Comparison of ENCODE assay signal across 11 cellular contexts in the genomic region with DNA sequence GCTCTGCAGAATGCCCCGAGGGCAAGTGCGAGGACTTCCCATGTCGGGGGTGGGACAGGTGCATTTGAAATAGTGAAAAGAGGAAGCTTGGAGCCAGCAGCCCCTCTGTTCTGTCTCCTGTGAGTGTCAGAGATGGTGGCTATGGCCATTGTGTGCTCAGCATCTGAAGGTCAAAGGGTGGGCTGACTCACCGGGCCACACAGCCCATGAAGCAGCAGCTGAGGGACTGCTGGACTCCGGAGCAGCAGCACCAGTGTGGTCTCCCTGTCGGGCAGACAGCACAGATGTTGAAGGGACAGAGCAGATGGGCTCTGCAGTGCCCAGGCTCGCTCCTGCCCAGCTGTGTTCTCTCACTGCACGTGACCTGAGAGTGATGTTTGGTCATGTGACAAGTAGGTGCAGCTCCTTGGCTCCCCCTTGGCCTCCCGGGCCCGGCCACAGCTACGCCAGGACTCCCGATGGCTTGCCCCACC. TPM values are rescaled to one million over a fixed set of nuclear protein-coding genes. Genes with fewer than 3 reads are reported as not detected.
DNase-seq lines count a peak whose midpoint lies in the region; ATAC-seq and TF ChIP-seq lines count a peak whose summit lies in the region.
"Had no signal": no experiment of that assay in that cellular context is flagged by ENCODE, and none has a peak within 500 bp of the region (broad histone marks: within the 10 kb centered on the region; RNA-seq: fewer than 3 reads in every experiment).

No MANE protein-coding gene starts in this region.

- DNase-seq in ELR (ENCODE audit: low read depth): peak; percentile 41
- DNase-seq in M059J (ENCODE audit: low read depth): peak; percentile 33
- peak; percentile 84 for DNase-seq in esophagus muscularis mucosa (ENCODE audit: extremely low spot score)
- no peak for DNase-seq in progenitor cell of endocrine pancreas (ENCODE audit: low spot score, unreplicated experiment)
- no peak for DNase-seq in upper lobe of left lung
- no peak for DNase-seq in SK-N-DZ (ENCODE audit: low spot score)
- DNase-seq: activated T-cell treated with anti-CD3 and anti-CD28 coated beads for 4 hours; NK-92 treated with Interleukin-12 subunit alpha and Interleukin-12 subunit beta, amount 100 ng/mL, for 24 hours; transverse colon had no signal

- H3K4me1 ChIP-seq in esophagus muscularis mucosa (peaks cover 0 to 26% (median 11%) of the 10 kb centered on the region in 4 donors), upper lobe of left lung (peaks cover 0 to 20% (median 11%) of the 10 kb centered on the region in 4 donors)
- H3K4me1 ChIP-seq: ascending aorta had no signal

- H3K27me3 ChIP-seq in esophagus muscularis mucosa (no peaks in the 10 kb centered on the region), upper lobe of left lung (no peaks in the 10 kb centered on the region)
- H3K27me3 ChIP-seq: ascending aorta, transverse colon had no signal

- H3K36me3 Mint-ChIP-seq in progenitor cell of endocrine pancreas (ENCODE audit: insufficient read depth): peaks cover 2% of the 10 kb centered on the region

- intact Hi-C loops in esophagus muscularis mucosa (cut with DNase I): no loop called here

- H3K27me3 Mint-ChIP-seq in progenitor cell of endocrine pancreas: no peaks in the 10 kb centered on the region

- ATAC-seq in upper lobe of left lung (ENCODE audit: low FRiP score in 2 of 2): no peak
- no peak for ATAC-seq in HG02884 (IDR thresholded peaks at IDR 0.05; ENCODE audit: unreplicated experiment)

- TF ChIP-seq CTCF in esophagus muscularis mucosa (IDR thresholded peaks at IDR 0.05): no peak
- TF ChIP-seq CTCF in progenitor cell of endocrine pancreas (IDR thresholded peaks at IDR 0.05; ENCODE audit: unreplicated experiment): no peak
- TF ChIP-seq CTCF in upper lobe of left lung (IDR thresholded peaks at IDR 0.05): no peak

- H3K9me3 Mint-ChIP-seq in progenitor cell of endocrine pancreas (ENCODE audit: low read depth): no peaks in the 10 kb centered on the region

- H3K36me3 ChIP-seq in esophagus muscularis mucosa (peaks cover 2 to 10% (median 6%) of the 10 kb centered on the region in 4 donors), upper lobe of left lung (peaks cover 0 to 11% (median 6%) of the 10 kb centered on the region in 4 donors)

- H3K4me1 Mint-ChIP-seq in progenitor cell of endocrine pancreas (ENCODE audit: low read depth): peaks cover 18% of the 10 kb centered on the region

- H3K27ac ChIP-seq in esophagus muscularis mucosa (replicated peaks in 1 of 4) (no peak overlapping the region), upper lobe of left lung (no peak overlapping the region)
- H3K27ac ChIP-seq: ascending aorta, transverse colon had no signal

- TF ChIP-seq POLR2A in esophagus muscularis mucosa (IDR thresholded peaks at IDR 0.05; ENCODE audit: low read depth): no peak
- TF ChIP-seq POLR2A in upper lobe of left lung (IDR thresholded peaks at IDR 0.05): no peak

- peak overlapping the region; percentile 78 for H3K27ac Mint-ChIP-seq in progenitor cell of endocrine pancreas

- TF ChIP-seq EP300 in esophagus muscularis mucosa (IDR thresholded peaks at IDR 0.05) (no peak), upper lobe of left lung (IDR thresholded peaks at IDR 0.05) (no peak)

- H3K4me3 ChIP-seq in esophagus muscularis mucosa (no peak overlapping the region), upper lobe of left lung (no peak overlapping the region)
- H3K4me3 ChIP-seq: ascending aorta, transverse colon had no signal

- no peak overlapping the region for H3K4me3 Mint-ChIP-seq in progenitor cell of endocrine pancreas (ENCODE audit: low read depth)

- 89% methylated on average over 9 of the region's 12 CpGs for WGBS in esophagus muscularis mucosa
- WGBS in upper lobe of left lung, 2 donors: 84 to 94% methylated on average over 6 to 12 of the region's 12 CpGs

- H3K9me3 ChIP-seq in esophagus muscularis mucosa (no peaks in the 10 kb centered on the region), upper lobe of left lung (no peaks in the 10 kb centered on the region)
- H3K9me3 ChIP-seq: ascending aorta, transverse colon had no signal

RNA-seq across cellular contexts. Expression of a gene that starts 53.5 kb away (rescaled TPM):
- total RNA-seq in M059J (2014; rRNA removed; shearing (Covaris generic)): 16.2 and 22.4 TPM in 2 replicates
- total RNA-seq in esophagus muscularis mucosa: 10 to 100 TPM; 37.0 to 49.4 (median 44.2) TPM
- total RNA-seq in progenitor cell of endocrine pancreas: 60.8 and 61.8 TPM in 2 replicates
- 10 to 100 TPM; 47.7 to 61.8 (median 57.8) TPM for total RNA-seq in upper lobe of left lung
- 69.7 and 78.5 TPM in 2 replicates for polyA plus RNA-seq in SK-N-DZ (2014; cell fraction: cytosol; rRNA removed)
- polyA plus RNA-seq in SK-N-DZ (2014; cell fraction: nucleus; rRNA removed): 38.1 and 38.4 TPM in 2 replicates

Comparison
In these comparisons a context has a peak if more than half of its experiments do, and no peak if none do; other contexts are left out.
1. DNase-seq: peak in ELR (single experiment), M059J (single experiment) and esophagus muscularis mucosa (single experiment); none in progenitor cell of endocrine pancreas (single experiment), upper lobe of left lung (0 of 2) and SK-N-DZ (single experiment).